20 cellular contexts compared by ENCODE assay signal in the genomic region with DNA sequence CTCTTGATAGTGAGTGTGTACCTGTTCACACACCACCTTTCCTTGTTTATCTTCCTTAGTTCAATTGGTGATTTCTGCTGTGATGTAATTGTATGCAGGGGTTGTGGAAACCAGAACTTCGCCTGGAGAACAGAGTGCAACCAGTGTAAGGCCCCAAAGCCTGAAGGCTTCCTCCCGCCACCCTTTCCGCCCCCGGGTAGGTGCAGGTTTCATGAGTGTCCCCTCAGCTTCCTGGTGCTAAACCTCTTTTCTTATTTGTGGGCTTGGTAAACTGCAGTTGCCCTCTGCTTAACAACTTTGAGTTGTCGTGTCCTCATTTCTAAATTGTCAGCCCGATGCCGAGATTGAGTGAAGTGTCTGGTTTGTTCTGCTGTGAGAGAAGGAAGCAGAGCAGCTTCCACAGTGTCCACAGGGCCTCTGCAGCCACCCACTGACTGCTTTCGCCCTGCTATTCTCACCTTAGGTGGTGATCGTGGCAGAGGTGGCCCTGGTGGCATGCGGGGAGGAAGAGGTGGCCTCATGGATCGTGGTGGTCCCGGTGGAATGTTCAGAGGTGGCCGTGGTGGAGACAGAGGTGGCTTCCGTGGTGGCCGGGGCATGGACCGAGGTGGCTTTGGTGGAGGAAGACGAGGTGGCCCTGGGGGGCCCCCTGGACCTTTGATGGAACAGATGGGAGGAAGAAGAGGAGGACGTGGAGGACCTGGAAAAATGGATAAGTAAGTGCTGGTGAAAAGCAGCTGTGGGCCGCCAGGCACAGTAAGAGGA. TPM values are rescaled to one million over a fixed set of nuclear protein-coding genes. Genes with fewer than 3 reads are reported as not detected.
DNase-seq lines count a peak whose midpoint lies in the region; ATAC-seq and TF ChIP-seq lines count a peak whose summit lies in the region.
"Had no signal": no experiment of that assay in that cellular context is flagged by ENCODE, and none has a peak within 500 bp of the region (broad histone marks: within the 10 kb centered on the region; RNA-seq: fewer than 3 reads in every experiment).

No MANE protein-coding gene starts in this region.

- H3K4me1 Mint-ChIP-seq in T-helper 17 cell = peaks cover 17% of the 10 kb centered on the region
- peaks cover 4% of the 10 kb centered on the region for H3K4me1 Mint-ChIP-seq in glutamatergic neuron (ENCODE audit: low read depth, unreplicated experiment)
- no peaks in the 10 kb centered on the region for H3K4me1 Mint-ChIP-seq in CD8-positive, alpha-beta memory T cell

- H4K91ac ChIP-seq in trophoblast cell (ENCODE audit: low read depth, low read length) = no peak overlapping the region

- peak; percentile 57 for DNase-seq in activated effector memory CD4-positive, alpha-beta T cell treated with anti-CD3 and anti-CD28 coated beads, Interleukin-2, amount 50 U/mL, for 16 hours
- no peak for DNase-seq in activated effector memory CD4-positive, alpha-beta T cell treated with Interleukin-2 at 50 U/mL for 16 hours
- DNase-seq in T-helper 17 cell (no peak), glutamatergic neuron (no peak), trophoblast cell (no peak), NCI-H1694 (lab: John Stamatoyannopoulos, UW) (no peak), dorsolateral prefrontal cortex (no peak)
- no peak for DNase-seq in CD8-positive, alpha-beta memory T cell
- DNase-seq: activated CD4-positive, alpha-beta T cell treated with anti-CD3 and anti-CD28 coated beads, Interleukin-2, amount 50 U/mL, for 1 hour; CD4-positive, CD25-positive, alpha-beta regulatory T cell; DMS79 treated with DMSO at 0.1 percent for 48 hours; hippocampal formation; NCI-H1417; NCI-H526; occipital lobe; stomach had no signal

- no peaks in the 10 kb centered on the region for H3K27me3 ChIP-seq in trophoblast cell (ENCODE audit: insufficient read depth, low read length)
- peaks cover 3% of the 10 kb centered on the region for H3K27me3 ChIP-seq in CD8-positive, alpha-beta memory T cell (ENCODE audit: insufficient read depth, low read length, poor library complexity, severe bottlenecking)
- no peaks in the 10 kb centered on the region for H3K27me3 ChIP-seq in dorsolateral prefrontal cortex
- H3K27me3 ChIP-seq: stomach had no signal

- no peak for ATAC-seq in T-helper 17 cell

- H3K23ac ChIP-seq in trophoblast cell (ENCODE audit: low read length) = no peak overlapping the region

- no peak overlapping the region for H3K9ac ChIP-seq in trophoblast cell (ENCODE audit: low read length)

- H3K4me3 Mint-ChIP-seq in T-helper 17 cell = peak overlapping the region; percentile 49
- no peak overlapping the region for H3K4me3 Mint-ChIP-seq in glutamatergic neuron (ENCODE audit: unreplicated experiment)
- H3K4me3 Mint-ChIP-seq in CD8-positive, alpha-beta memory T cell = no peak overlapping the region
- H3K4me3 Mint-ChIP-seq: memory B cell had no signal

- H3K27ac Mint-ChIP-seq in T-helper 17 cell = peak overlapping the region; percentile 78
- peak overlapping the region; percentile 65 for H3K27ac Mint-ChIP-seq in glutamatergic neuron (ENCODE audit: unreplicated experiment)
- peak overlapping the region in 3 of 8 donors; percentile 21 to 35 (median 31) for H3K27ac Mint-ChIP-seq in CD8-positive, alpha-beta memory T cell
- H3K27ac Mint-ChIP-seq: memory B cell had no signal

- H3K14ac ChIP-seq in trophoblast cell (ENCODE audit: low read length) = no peak overlapping the region

- no peak overlapping the region for H2BK5ac ChIP-seq in trophoblast cell (ENCODE audit: low read depth, low read length, poor library complexity)

- H3K4me3 ChIP-seq in trophoblast cell (ENCODE audit: low read depth, low read length) (no peak overlapping the region), dorsolateral prefrontal cortex (no peak overlapping the region)
- H3K4me3 ChIP-seq in CD8-positive, alpha-beta memory T cell (ENCODE audit: low read length) = no peak overlapping the region
- H3K4me3 ChIP-seq: stomach had no signal

- intact Hi-C loops in dorsolateral prefrontal cortex (cut with DNase I) = no loop called here

- H3K27ac ChIP-seq in trophoblast cell (ENCODE audit: low read depth, low read length) (no peak overlapping the region), dorsolateral prefrontal cortex (peak overlapping the region in 1 of 59 donors; percentile 35)
- no peak overlapping the region for H3K27ac ChIP-seq in CD8-positive, alpha-beta memory T cell (ENCODE audit: low read depth, low read length)
- H3K27ac ChIP-seq: stomach had no signal

- H4K12ac ChIP-seq in trophoblast cell (ENCODE audit: low read depth, low read length) = peak overlapping the region; percentile 12

- no peak overlapping the region for H3K4ac ChIP-seq in trophoblast cell (ENCODE audit: low read depth, low read length)

- no peak overlapping the region for H4K8ac ChIP-seq in trophoblast cell (ENCODE audit: low read depth, low read length)

- H3K4me1 ChIP-seq in trophoblast cell (ENCODE audit: control insufficient read depth in 1 of 2, insufficient read depth in 2 of 2, low read length in 2 of 2) = no peaks in the 10 kb centered on the region
- no peaks in the 10 kb centered on the region for H3K4me1 ChIP-seq in CD8-positive, alpha-beta memory T cell (ENCODE audit: insufficient read depth, low read length)

- no peak overlapping the region for H2BK120ac ChIP-seq in trophoblast cell (ENCODE audit: insufficient read depth, low read length, poor library complexity)

- no peak overlapping the region for H2AFZ ChIP-seq in trophoblast cell (ENCODE audit: insufficient read depth, low read length, poor library complexity)

- POLR2A ChIA-PET in CD8-positive, alpha-beta memory T cell (lab: Charles Lee) = no interaction called here

- H3K9me3 Mint-ChIP-seq in glutamatergic neuron (ENCODE audit: unreplicated experiment) = peaks cover 7% of the 10 kb centered on the region
- no peaks in the 10 kb centered on the region for H3K9me3 Mint-ChIP-seq in CD8-positive, alpha-beta memory T cell
- H3K9me3 Mint-ChIP-seq: CD4-positive, CD25-positive, alpha-beta regulatory T cell; memory B cell had no signal

- H3K36me3 Mint-ChIP-seq in T-helper 17 cell (ENCODE audit: low read depth) (peaks cover 18% of the 10 kb centered on the region), glutamatergic neuron (ENCODE audit: unreplicated experiment) (no peaks in the 10 kb centered on the region)
- peaks cover 9 to 71% (median 22%) of the 10 kb centered on the region in 3 donors for H3K36me3 Mint-ChIP-seq in CD8-positive, alpha-beta memory T cell

- no peaks in the 10 kb centered on the region for H3K79me2 ChIP-seq in trophoblast cell (ENCODE audit: control insufficient read depth, insufficient read depth, low read length, poor library complexity)

- no peak overlapping the region for H2BK12ac ChIP-seq in trophoblast cell (ENCODE audit: low read length)

- H3K9me3 ChIP-seq in T-helper 17 cell (ENCODE audit: control insufficient read depth, low read length, poor library complexity, severe bottlenecking) (no peaks in the 10 kb centered on the region), trophoblast cell (ENCODE audit: insufficient read depth, low read depth, low read length) (no peaks in the 10 kb centered on the region)
- H3K9me3 ChIP-seq in CD8-positive, alpha-beta memory T cell (ENCODE audit: low read length) = no peaks in the 10 kb centered on the region
- H3K9me3 ChIP-seq: stomach had no signal

- H3K18ac ChIP-seq in trophoblast cell (ENCODE audit: low read length) = no peak overlapping the region

- no peaks in the 10 kb centered on the region for H3K27me3 Mint-ChIP-seq in T-helper 17 cell
- H3K27me3 Mint-ChIP-seq in glutamatergic neuron (ENCODE audit: unreplicated experiment) = peaks cover 5% of the 10 kb centered on the region
- H3K27me3 Mint-ChIP-seq in CD8-positive, alpha-beta memory T cell = peaks cover 0 to under 1% of the 10 kb centered on the region in 2 donors
- H3K27me3 Mint-ChIP-seq: memory B cell had no signal

- H2AK5ac ChIP-seq in trophoblast cell (ENCODE audit: low read length) = no peak overlapping the region

- no CpG with 5 or more reads among the region's 19 CpGs for WGBS in trophoblast cell (ENCODE audit: extremely low coverage, insufficient coverage, insufficient read length)

- no peak for TF ChIP-seq CTCF in glutamatergic neuron (IDR thresholded peaks at IDR 0.05; ENCODE audit: partially characterized antibody, unreplicated experiment)
- TF ChIP-seq CTCF in dorsolateral prefrontal cortex (IDR thresholded peaks at IDR 0.05 in 54 of 56, conservative IDR thresholded peaks at IDR 0.05 in 2 of 56; ENCODE audit: low read depth in 1 of 56, partially characterized antibody in 56 of 56) = no peak

- CTCF ChIA-PET in CD8-positive, alpha-beta memory T cell (lab: Charles Lee) = no interaction called here

- peaks cover 53 to 65% of the 10 kb centered on the region in 2 experiments for H3K36me3 ChIP-seq in trophoblast cell (ENCODE audit: control insufficient read depth in 1 of 2, insufficient read depth in 2 of 2, low read length in 2 of 2)
- peaks cover 52% of the 10 kb centered on the region for H3K36me3 ChIP-seq in CD8-positive, alpha-beta memory T cell (ENCODE audit: insufficient read depth, low read length)

- H3K4me2 ChIP-seq in trophoblast cell (ENCODE audit: low read length) = no peak overlapping the region

- H3K79me1 ChIP-seq in trophoblast cell (ENCODE audit: low read length) = no peaks in the 10 kb centered on the region

RNA-seq across cellular contexts. Expression of a gene that starts 7.1 kb away (rescaled TPM):
- total RNA-seq in T-helper 17 cell (10 to 100 TPM in 1 of 2 donors, 1 to 10 TPM in 1; 2.5 to 32.6 TPM), glutamatergic neuron (ENCODE audit: unreplicated experiment) (10.3 TPM), dorsolateral prefrontal cortex (100 to 1,000 TPM in 1 of 120 experiments, 10 to 100 TPM in 119; 33.5 to 139 (median 57.6) TPM)
- polyA plus RNA-seq in trophoblast cell (2013) = 14.6 and 14.7 TPM in 2 replicates
- under 1 TPM; 0.61 to 0.71 TPM for total RNA-seq in CD8-positive, alpha-beta memory T cell
- 0.58 TPM for polyA plus RNA-seq in CD8-positive, alpha-beta memory T cell
- total RNA-seq: OCI-LY7 had no signal

RNA-seq across cellular contexts. Expression of a gene that starts 16.2 kb away (rescaled TPM):
- total RNA-seq in T-helper 17 cell (under 1 TPM in 1 of 2 donors, not detected in 1; 0.92 TPM), glutamatergic neuron (ENCODE audit: unreplicated experiment) (1.3 TPM), dorsolateral prefrontal cortex (10 to 100 TPM in 119 of 120 experiments, 1 to 10 TPM in 1; 8.9 to 47.8 (median 25.3) TPM)
- 1.1 and 1.2 TPM in 2 replicates for polyA plus RNA-seq in trophoblast cell (2013)
- not detected for total RNA-seq in CD8-positive, alpha-beta memory T cell
- not detected for polyA plus RNA-seq in CD8-positive, alpha-beta memory T cell
- total RNA-seq: CD4-positive, CD25-positive, alpha-beta regulatory T cell had no signal
- polyA plus RNA-seq: AG04450; CD4-positive, CD25-positive, alpha-beta regulatory T cell; keratinocyte had no signal

RNA-seq across cellular contexts. Expression of a gene that starts 31.2 kb away (rescaled TPM):
- 100 to 1,000 TPM; 323 to 335 TPM for total RNA-seq in T-helper 17 cell
- total RNA-seq in glutamatergic neuron (ENCODE audit: unreplicated experiment) = 355 TPM
- polyA plus RNA-seq in trophoblast cell (2013) = 256 and 260 TPM in 2 replicates
- 100 to 1,000 TPM; 312 to 327 TPM for total RNA-seq in CD8-positive, alpha-beta memory T cell
- polyA plus RNA-seq in CD8-positive, alpha-beta memory T cell = 219 TPM
- 100 to 1,000 TPM; 167 to 257 (median 211) TPM for total RNA-seq in dorsolateral prefrontal cortex

RNA-seq across cellular contexts. Expression of a gene that starts 31.5 kb away (rescaled TPM):
- total RNA-seq in T-helper 17 cell = 10 to 100 TPM; 11.3 to 15.9 TPM
- 50.4 TPM for total RNA-seq in glutamatergic neuron (ENCODE audit: unreplicated experiment)
- 25.9 and 28.0 TPM in 2 replicates for polyA plus RNA-seq in trophoblast cell (2013)
- 10 to 100 TPM; 37.9 to 41.0 TPM for total RNA-seq in CD8-positive, alpha-beta memory T cell
- polyA plus RNA-seq in CD8-positive, alpha-beta memory T cell = 10.4 TPM
- 10 to 100 TPM; 20.6 to 54.7 (median 29.2) TPM for total RNA-seq in dorsolateral prefrontal cortex
